1 cellular context compared by ENCODE assay signal in the genomic region with DNA sequence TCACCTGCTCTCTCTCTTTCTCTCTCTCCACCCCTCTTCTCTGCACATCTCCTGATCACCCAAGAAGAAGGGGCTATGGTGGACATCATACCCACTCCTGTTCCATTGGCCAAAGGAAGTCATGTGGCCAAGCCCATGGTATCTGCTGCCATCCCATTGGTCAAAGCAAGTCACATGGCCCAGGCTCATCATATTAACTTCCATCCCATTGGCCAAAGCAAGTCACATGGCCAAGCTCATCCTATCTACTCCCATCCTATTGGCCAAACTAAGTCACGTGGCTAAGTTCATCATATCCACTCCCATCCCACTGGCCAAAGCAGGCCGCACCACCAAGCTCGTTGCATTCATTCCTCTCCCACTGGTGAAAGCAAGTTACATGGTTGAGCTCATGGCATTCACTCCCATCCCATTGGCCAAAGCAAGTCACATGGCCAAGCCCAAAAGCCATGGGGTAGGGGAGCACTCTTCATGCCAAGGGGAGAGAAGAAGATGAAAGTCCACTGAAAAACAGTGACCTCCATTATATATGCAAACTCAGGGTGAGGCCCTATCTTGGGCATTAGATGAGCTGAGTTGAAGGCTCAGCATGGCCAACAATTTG.
A peak's percentile ranks its signal among the peaks of the same experiment; 100 is the strongest.
TF ChIP-seq lines count a peak whose summit lies in the region.

No MANE protein-coding gene starts in this region.

TF ChIP-seq in GM12878, 131 proteins besides CTCF, POLR2A, EP300 and RAD21:
- no peak for TF ChIP-seq SUZ12 (IDR thresholded peaks at IDR 0.05; ENCODE audit: unreplicated experiment)
- TF ChIP-seq, protein P1, sequence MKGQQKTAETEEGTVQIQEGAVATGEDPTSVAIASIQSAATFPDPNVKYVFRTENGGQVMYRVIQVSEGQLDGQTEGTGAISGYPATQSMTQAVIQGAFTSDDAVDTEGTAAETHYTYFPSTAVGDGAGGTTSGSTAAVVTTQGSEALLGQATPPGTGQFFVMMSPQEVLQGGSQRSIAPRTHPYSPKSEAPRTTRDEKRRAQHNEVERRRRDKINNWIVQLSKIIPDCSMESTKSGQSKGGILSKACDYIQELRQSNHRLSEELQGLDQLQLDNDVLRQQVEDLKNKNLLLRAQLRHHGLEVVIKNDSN (IDR thresholded peaks at IDR 0.05; ENCODE audit: borderline replicate concordance, extremely low read length, insufficient read depth, low read depth, low read length), result peak; percentile 55
- peak; percentile 68; the same call in 1 of the 2 replicates for TF ChIP-seq RAD51 (IDR thresholded peaks at IDR 0.05)
- no peak for TF ChIP-seq POLR2AphosphoS2 (IDR thresholded peaks at IDR 0.05; ENCODE audit: low read depth, low read length)
TF ChIP-seq in GM12878: peak in this region for 2.
